9 cellular contexts compared by ENCODE assay signal in the genomic region with DNA sequence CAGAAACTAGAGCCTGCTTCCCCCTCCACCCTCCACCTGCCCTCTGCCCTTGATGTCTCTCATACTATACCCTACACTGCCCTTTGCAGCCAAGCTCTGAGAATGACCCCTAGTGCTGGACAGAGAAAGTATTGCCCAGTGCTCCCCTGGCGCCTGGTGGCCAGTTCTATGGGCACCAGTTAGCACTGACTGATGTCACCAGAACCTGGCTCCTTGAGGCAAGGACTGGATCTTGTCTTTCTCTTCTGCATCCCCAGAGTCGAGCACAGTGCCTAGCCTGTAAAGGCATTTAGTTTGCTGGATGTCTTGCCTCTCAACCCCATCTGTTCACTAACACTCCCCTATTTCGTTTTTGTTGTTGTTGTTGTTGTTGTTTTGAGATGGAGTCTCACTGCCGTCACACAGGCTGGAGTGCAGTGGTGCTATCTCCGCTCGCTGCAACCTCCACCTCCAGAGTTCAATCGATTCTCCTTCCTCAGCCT. TPM values are rescaled to one million over a fixed set of nuclear protein-coding genes. Genes with fewer than 3 reads are reported as not detected.
DNase-seq lines count a peak whose midpoint lies in the region; ATAC-seq and TF ChIP-seq lines count a peak whose summit lies in the region.
"Had no signal": no experiment of that assay in that cellular context is flagged by ENCODE, and none has a peak within 500 bp of the region (broad histone marks: within the 10 kb centered on the region; RNA-seq: fewer than 3 reads in every experiment).

No MANE protein-coding gene starts in this region.

- intact Hi-C loops in breast epithelium (cut with DNase I; ENCODE audit: low total_unique reads) (no loop called here), left lung (cut with DNase I) (no loop called here)

- peak overlapping the region; percentile 92 for H3K27ac ChIP-seq in breast epithelium
- peak overlapping the region; percentile 64 to 92 for H3K27ac ChIP-seq in left lung
- H3K27ac ChIP-seq in upper lobe of left lung, result peak overlapping the region in 2 of 4 donors; percentile 82 to 85

- TF ChIP-seq EP300 in upper lobe of left lung (IDR thresholded peaks at IDR 0.05), result no peak

- H3K27me3 ChIP-seq in breast epithelium (no peaks in the 10 kb centered on the region), left lung (peaks cover 0 to 5% of the 10 kb centered on the region in 2 donors), upper lobe of left lung (no peaks in the 10 kb centered on the region)

- H3K4me1 ChIP-seq in breast epithelium (peaks cover 24 to 29% of the 10 kb centered on the region in 2 donors), left lung (peaks cover 28 to 47% of the 10 kb centered on the region in 2 donors), upper lobe of left lung (peaks cover 28 to 62% (median 40%) of the 10 kb centered on the region in 4 donors)

- DNase-seq in LHCN-M2 (ENCODE audit: low read depth) (peak; percentile 76), breast epithelium (ENCODE audit: low spot score in 2 of 2) (no peak), left lung (no peak), upper lobe of left lung (peak in 1 of 2 donors; percentile 57), NCI-H510A treated with DMSO at 0.1 percent for 48 hours (lab: John Stamatoyannopoulos, UW) (no peak)
- DNase-seq: activated CD4-positive, alpha-beta T cell treated with anti-CD3 and anti-CD28 coated beads, Interleukin-2, amount 50 U/mL, for 48 hours; NCI-H1436 had no signal

- ATAC-seq in left lung, result peak; percentile 22
- peak; percentile 4 to 28 for ATAC-seq in upper lobe of left lung (ENCODE audit: low FRiP score in 2 of 2)
- ATAC-seq in GM18907 (IDR thresholded peaks at IDR 0.05; ENCODE audit: unreplicated experiment), result no peak
- ATAC-seq in GM21737 (IDR thresholded peaks at IDR 0.05; ENCODE audit: unreplicated experiment), result no peak

- no peak overlapping the region for H3K4me3 ChIP-seq in breast epithelium
- H3K4me3 ChIP-seq in left lung, result no peak overlapping the region
- no peak overlapping the region for H3K4me3 ChIP-seq in upper lobe of left lung

- 78 to 87% methylated on average over 6 to 7 of the region's 7 CpGs for WGBS in upper lobe of left lung, 2 donors

- no peaks in the 10 kb centered on the region for H3K9me3 ChIP-seq in breast epithelium
- no peaks in the 10 kb centered on the region for H3K9me3 ChIP-seq in left lung
- no peaks in the 10 kb centered on the region for H3K9me3 ChIP-seq in upper lobe of left lung

- TF ChIP-seq POLR2A in breast epithelium (IDR thresholded peaks at IDR 0.05), result no peak
- no peak for TF ChIP-seq POLR2A in upper lobe of left lung (IDR thresholded peaks at IDR 0.05)

- no peak for TF ChIP-seq CTCF in breast epithelium (IDR thresholded peaks at IDR 0.05)
- peak in 1 of 2 donors; percentile 24 for TF ChIP-seq CTCF in left lung (IDR thresholded peaks at IDR 0.05)
- peak in 4 of 6 experiments; percentile 40 to 68 (median 58) for TF ChIP-seq CTCF in upper lobe of left lung (IDR thresholded peaks at IDR 0.05)

- no peaks in the 10 kb centered on the region for H3K36me3 ChIP-seq in breast epithelium
- H3K36me3 ChIP-seq in left lung, result peaks cover 0 to 19% of the 10 kb centered on the region in 2 donors
- H3K36me3 ChIP-seq in upper lobe of left lung, result peaks cover 0 to 19% (median 13%) of the 10 kb centered on the region in 4 donors

RNA-seq across cellular contexts. Expression of a gene that starts 5.9 kb away (rescaled TPM):
- 74.8 and 126 TPM in 2 replicates for total RNA-seq in LHCN-M2 (2014; rRNA removed)
- 124 TPM for polyA plus RNA-seq in LHCN-M2 (2012)
- 100 to 1,000 TPM in 1 of 3 donors, 10 to 100 TPM in 2; 65.7 to 116 (median 92.7) TPM for total RNA-seq in breast epithelium
- total RNA-seq in left lung, result 10 to 100 TPM; 46.8 to 82.7 TPM
- total RNA-seq in upper lobe of left lung, result 100 to 1,000 TPM in 3 of 6 donors, 10 to 100 TPM in 3; 45.1 to 211 (median 88.1) TPM

RNA-seq across cellular contexts. Expression of a gene that starts 41.6 kb away (rescaled TPM):
- total RNA-seq in LHCN-M2 (2014; rRNA removed) (1.7 and 25.7 TPM in 2 replicates), breast epithelium (under 1 TPM in 2 of 3 donors, not detected in 1; 0.15 to 0.66 TPM), left lung (under 1 TPM in 1 of 2 donors, not detected in 1; 0.38 TPM), upper lobe of left lung (under 1 TPM in 5 of 6 donors, not detected in 1; 0.15 to 0.78 (median 0.47) TPM)
- polyA plus RNA-seq in LHCN-M2 (2012), result 98.0 TPM

RNA-seq across cellular contexts. Expression of a gene that starts 43.8 kb away (rescaled TPM):
- total RNA-seq in LHCN-M2 (2014; rRNA removed), result 336 and 492 TPM in 2 replicates
- polyA plus RNA-seq in LHCN-M2 (2012), result 491 TPM
- 1,000 to 10,000 TPM in 1 of 3 donors, 100 to 1,000 TPM in 2; 186 to 1,491 (median 767) TPM for total RNA-seq in breast epithelium
- total RNA-seq in left lung, result 100 to 1,000 TPM; 216 to 235 TPM
- 100 to 1,000 TPM; 200 to 495 (median 327) TPM for total RNA-seq in upper lobe of left lung

Comparison
In these comparisons a context has a peak if more than half of its experiments do, and no peak if none do; other contexts are left out.
1. CTCF ChIP-seq: peak in upper lobe of left lung (4 of 6); none in breast epithelium (0 of 3).
2. ATAC-seq: peak in left lung (single experiment) and upper lobe of left lung (2 of 2); none in GM18907 (single experiment) and GM21737 (single experiment).